12 cellular contexts compared by ENCODE assay signal in the genomic region with DNA sequence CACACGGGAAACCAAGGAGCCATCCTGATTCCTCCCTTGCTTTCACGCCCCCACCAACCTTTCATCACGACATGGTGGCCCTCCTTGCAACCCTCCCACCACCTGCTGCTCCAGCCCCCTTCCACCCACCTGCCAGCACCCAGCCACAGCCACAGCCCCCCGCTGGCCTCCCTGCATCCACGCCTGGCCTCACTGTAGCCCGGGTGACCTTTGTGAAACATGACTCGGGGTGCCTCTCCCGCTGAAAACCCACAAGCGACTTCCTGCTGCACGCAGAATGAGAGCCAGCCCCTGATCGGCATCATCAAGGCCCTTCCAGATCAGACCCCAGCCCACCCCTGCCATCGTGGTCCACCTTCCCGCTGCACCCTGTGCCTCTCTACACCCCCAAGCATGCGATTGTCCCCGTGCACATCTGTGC. TPM values are rescaled to one million over a fixed set of nuclear protein-coding genes. Genes with fewer than 3 reads are reported as not detected.
DNase-seq lines count a peak whose midpoint lies in the region; ATAC-seq and TF ChIP-seq lines count a peak whose summit lies in the region.
"Had no signal": no experiment of that assay in that cellular context is flagged by ENCODE, and none has a peak within 500 bp of the region (broad histone marks: within the 10 kb centered on the region; RNA-seq: fewer than 3 reads in every experiment).

No MANE protein-coding gene starts in this region.

- peak; percentile 19 for ATAC-seq in CD4-positive, alpha-beta T cell (ENCODE audit: poor library complexity)
- ATAC-seq: left colon had no signal

- TF ChIP-seq CTCF in CD4-positive, alpha-beta T cell (IDR thresholded peaks at IDR 0.05): no peak
- TF ChIP-seq CTCF in type B pancreatic cell (conservative IDR thresholded peaks at IDR 0.05): no peak

- CTCF ChIA-PET in CD4-positive, alpha-beta T cell (lab: Charles Lee): interaction anchor here (0.6 to 1.0 kb wide), 2 partner anchors 11 to 307 kb away, joined by 3 read pairs; no protein-coding TSS in a partner anchor

- no peaks in the 10 kb centered on the region for H3K27me3 Mint-ChIP-seq in CD4-positive, alpha-beta T cell
- no peaks in the 10 kb centered on the region for H3K27me3 Mint-ChIP-seq in T-helper 2 cell treated with Interferon-gamma antibody and Interleukin-4, amounts not matched to agents 5 μg/mL and 100 μg/mL, for 36 hours (ENCODE audit: low read depth)
- no peaks in the 10 kb centered on the region for H3K27me3 Mint-ChIP-seq in type B pancreatic cell

- H3K4me3 Mint-ChIP-seq in CD4-positive, alpha-beta T cell: peak overlapping the region; percentile 66
- H3K4me3 Mint-ChIP-seq in T-helper 2 cell treated with Interferon-gamma antibody and Interleukin-4, amounts not matched to agents 5 μg/mL and 100 μg/mL, for 36 hours: peak overlapping the region; percentile 70
- H3K4me3 Mint-ChIP-seq in type B pancreatic cell: no peak overlapping the region

- H3K36me3 Mint-ChIP-seq in CD4-positive, alpha-beta T cell (ENCODE audit: low read depth): peaks cover 11% of the 10 kb centered on the region
- H3K36me3 Mint-ChIP-seq in T-helper 2 cell treated with Interferon-gamma antibody and Interleukin-4, amounts not matched to agents 5 μg/mL and 100 μg/mL, for 36 hours (ENCODE audit: low read depth): peaks cover 8% of the 10 kb centered on the region
- H3K36me3 Mint-ChIP-seq in type B pancreatic cell: peaks cover 3% of the 10 kb centered on the region

- H3K27ac ChIP-seq in CD4-positive, alpha-beta T cell (ENCODE audit: low read depth, low read length): no peak overlapping the region
- H3K27ac ChIP-seq: VCaP had no signal

- intact Hi-C loops in CD4-positive, alpha-beta T cell (cut with DNase I, micrococcal nuclease): no loop called here

- H3K27ac Mint-ChIP-seq in CD4-positive, alpha-beta T cell: peak overlapping the region; percentile 75
- H3K27ac Mint-ChIP-seq in T-helper 2 cell treated with Interferon-gamma antibody and Interleukin-4, amounts not matched to agents 5 μg/mL and 100 μg/mL, for 36 hours: peak overlapping the region; percentile 82
- H3K27ac Mint-ChIP-seq in type B pancreatic cell: no peak overlapping the region

- no peaks in the 10 kb centered on the region for H3K9me3 Mint-ChIP-seq in CD4-positive, alpha-beta T cell
- H3K9me3 Mint-ChIP-seq in T-helper 2 cell treated with Interferon-gamma antibody and Interleukin-4, amounts not matched to agents 5 μg/mL and 100 μg/mL, for 36 hours: no peaks in the 10 kb centered on the region
- no peaks in the 10 kb centered on the region for H3K9me3 Mint-ChIP-seq in type B pancreatic cell

- H3K27me3 ChIP-seq in CD4-positive, alpha-beta T cell (ENCODE audit: control insufficient read depth, insufficient read depth, low read length): no peaks in the 10 kb centered on the region

- H3K4me1 Mint-ChIP-seq in CD4-positive, alpha-beta T cell (ENCODE audit: low read depth): peaks cover 43% of the 10 kb centered on the region
- H3K4me1 Mint-ChIP-seq in T-helper 2 cell treated with Interferon-gamma antibody and Interleukin-4, amounts not matched to agents 5 μg/mL and 100 μg/mL, for 36 hours (ENCODE audit: low read depth): peaks cover 50% of the 10 kb centered on the region
- peaks cover 14% of the 10 kb centered on the region for H3K4me1 Mint-ChIP-seq in type B pancreatic cell (ENCODE audit: unreplicated experiment)

- POLR2A ChIA-PET in CD4-positive, alpha-beta T cell (lab: Charles Lee): interaction anchor here (0.7 to 4.0 kb wide), 7 partner anchors 10 to 93 kb away, joined by 3 to 27 read pairs (median 6); a partner anchor contains a TSS

- no peaks in the 10 kb centered on the region for H3K9me3 ChIP-seq in CD4-positive, alpha-beta T cell (ENCODE audit: control insufficient read depth, low read length)

- DNase-seq in CD4-positive, alpha-beta T cell: peak in 5 of 10 experiments; percentile 7 to 26 (median 20)
- peak; percentile 63 for DNase-seq in T-helper 2 cell treated with Interferon-gamma antibody and Interleukin-4, amounts not matched to agents 5 μg/mL and 100 μg/mL, for 36 hours (ENCODE audit: low spot score)
- peak; percentile 30 for DNase-seq in activated naive CD4-positive, alpha-beta T cell treated with anti-CD3 and anti-CD28 coated beads, Interleukin-2, amount 50 U/mL, for 16 hours
- peak; percentile 35 to 49 for DNase-seq in stimulated activated CD4-positive, alpha-beta T cell treated with anti-CD3 and anti-CD28 coated beads, Interleukin-15, amount 100 ng/mL, for 48 hours (ENCODE audit: low read depth in 2 of 2)
- DNase-seq in NCI-H345 treated with DMSO at 0.1 percent for 48 hours (lab: John Stamatoyannopoulos, UW; ENCODE audit: unreplicated experiment): no peak
- DNase-seq in NCI-H748 (lab: John Stamatoyannopoulos, UW; ENCODE audit: unreplicated experiment): no peak
- no peak for DNase-seq in RPMI8226
- no peak for DNase-seq in type B pancreatic cell (ENCODE audit: extremely low spot score, unreplicated experiment)
- DNase-seq: AML-193, left colon, NCI-H2107 had no signal

RNA-seq across cellular contexts. Expression of a gene that starts 14.9 kb away (rescaled TPM):
- 10 to 100 TPM; 40.5 to 42.0 TPM for total RNA-seq in CD4-positive, alpha-beta T cell
- 48.4 and 51.3 TPM in 2 replicates for total RNA-seq in type B pancreatic cell (ENCODE audit: low replicate concordance)

RNA-seq across cellular contexts. Expression of a gene that starts 44.3 kb away (rescaled TPM):
- total RNA-seq in CD4-positive, alpha-beta T cell: 10 to 100 TPM; 37.5 to 41.0 TPM
- 6.3 and 16.9 TPM in 2 replicates for total RNA-seq in type B pancreatic cell (ENCODE audit: low replicate concordance)

Comparison
In these comparisons a context has a peak if more than half of its experiments do, and no peak if none do; other contexts are left out.
1. DNase-seq: peak in T-helper 2 cell treated with Interferon-gamma antibody and Interleukin-4, amounts not matched to agents 5 μg/mL and 100 μg/mL, for 36 hours (single experiment), activated naive CD4-positive, alpha-beta T cell treated with anti-CD3 and anti-CD28 coated beads, Interleukin-2, amount 50 U/mL, for 16 hours (single experiment) and stimulated activated CD4-positive, alpha-beta T cell treated with anti-CD3 and anti-CD28 coated beads, Interleukin-15, amount 100 ng/mL, for 48 hours (2 of 2); none in NCI-H345 treated with DMSO at 0.1 percent for 48 hours (single experiment), NCI-H748 (single experiment), RPMI8226 (single experiment) and type B pancreatic cell (single experiment).